7 cellular contexts compared by ENCODE assay signal in the genomic region with DNA sequence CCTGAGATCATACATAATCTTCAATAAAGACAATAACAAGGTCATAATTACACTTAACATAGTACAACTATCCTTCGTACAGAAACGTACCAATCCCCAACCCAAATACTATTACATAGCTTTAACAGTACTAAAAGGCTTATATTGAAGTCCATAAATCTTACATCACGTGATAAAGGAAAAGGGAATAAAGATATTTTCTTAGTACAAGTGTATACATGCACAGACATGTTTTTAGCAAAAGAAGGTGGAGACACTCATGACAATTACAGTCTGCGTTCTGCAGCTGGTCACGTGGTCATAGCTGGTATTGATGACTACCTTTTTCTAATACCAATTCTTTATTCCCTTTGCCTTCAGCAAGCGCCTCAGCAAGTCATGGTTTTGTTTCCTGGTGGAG.
"Had no signal": no experiment of that assay in that cellular context is flagged by ENCODE, and none has a peak within 500 bp of the region (broad histone marks: within the 10 kb centered on the region; RNA-seq: fewer than 3 reads in every experiment).

No MANE protein-coding gene starts in this region.

- H3K27ac ChIP-seq: GM23248, HL-60 had no signal

- ATAC-seq: HCT116 had no signal

- H3K9me3 ChIP-seq: HAP-1 had no signal

- H3K36me3 ChIP-seq: HAP-1 had no signal

- H3K9ac ChIP-seq: GM23248 had no signal

- DNase-seq: GM23248, GOT3, H7, KG1 had no signal

- H3K4me1 ChIP-seq: HAP-1 had no signal

- H2AFZ ChIP-seq: GM23248 had no signal

- H3K4me3 ChIP-seq: GM23248, HAP-1 had no signal
